11 cellular contexts compared by ENCODE assay signal in the genomic region with DNA sequence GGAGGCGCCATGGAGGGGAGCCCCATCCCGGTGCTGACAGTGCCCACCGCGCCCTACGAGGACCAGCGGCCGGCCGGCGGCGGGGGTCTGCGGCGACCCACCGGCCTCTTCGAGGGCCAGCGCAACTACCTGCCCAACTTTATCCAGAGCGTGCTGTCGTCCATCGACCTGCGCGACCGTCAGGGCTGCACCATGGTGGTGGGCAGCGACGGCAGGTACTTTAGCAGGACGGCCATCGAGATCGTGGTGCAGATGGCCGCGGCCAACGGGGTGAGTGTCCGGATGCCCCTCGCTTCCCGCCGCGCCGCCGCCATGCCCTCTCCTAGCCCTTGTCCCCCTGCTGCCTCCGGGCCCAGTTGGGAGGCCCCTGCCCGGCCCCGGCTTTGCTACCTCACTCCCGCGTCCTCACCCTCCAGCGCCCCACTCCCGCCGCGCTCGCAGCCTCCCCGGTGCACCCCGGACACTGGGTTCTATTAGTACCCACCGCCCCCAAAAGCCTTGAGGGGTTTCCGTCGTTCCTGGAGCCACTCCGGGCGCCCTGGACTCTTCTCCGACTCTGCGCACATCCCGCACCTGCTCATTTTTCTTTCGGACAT. TPM values are rescaled to one million over a fixed set of nuclear protein-coding genes. Genes with fewer than 3 reads are reported as not detected.
DNase-seq lines count a peak whose midpoint lies in the region; ATAC-seq and TF ChIP-seq lines count a peak whose summit lies in the region.
"Not testable (repeated sequence)": the region's sequence is repeated elsewhere in the genome, so short reads cannot be mapped to it uniquely, and the experiment has no call there.
"Had no signal": no experiment of that assay in that cellular context is flagged by ENCODE, and none has a peak within 500 bp of the region (broad histone marks: within the 10 kb centered on the region; RNA-seq: fewer than 3 reads in every experiment).

No MANE protein-coding gene starts in this region.

- H3K9ac ChIP-seq in duodenal mucosa (ENCODE audit: low read depth in 1 of 2, low read length in 2 of 2): not testable (repeated sequence)

- not testable (repeated sequence) for H3K27me3 ChIP-seq in Caco-2 (replicated peaks; ENCODE audit: control insufficient read depth, insufficient read depth, low read length); duodenal mucosa (ENCODE audit: control insufficient read depth in 1 of 2, insufficient read depth in 2 of 2, low read length in 2 of 2); testis

- not testable (repeated sequence) for BruUV-seq in Caco-2 (replicated peaks; lab: Mats Ljungman, UMichigan)

- DNase-seq in Caco-2; activated CD8-positive, alpha-beta T cell treated with anti-CD3 and anti-CD28 coated beads, Interleukin-2, amount 10 ng/mL, durations not matched to agents 7 days and 5 days; testis: not testable (repeated sequence)
- DNase-seq in left ventricle myocardium superior (peak; percentile 43), mesenteric fat pad (ENCODE audit: low spot score) (peak; percentile 87), posterior vena cava (ENCODE audit: low spot score) (peak; percentile 76)

- intact Hi-C loops in Caco-2 (cut with micrococcal nuclease; ENCODE audit: unreplicated experiment); left ventricle myocardium superior (cut with micrococcal nuclease); posterior vena cava (cut with DNase I); testis (cut with DNase I; ENCODE audit: low total_unique reads): not testable (repeated sequence)

- ATAC-seq in HG02981 (IDR thresholded peaks at IDR 0.05; ENCODE audit: unreplicated experiment) (peak; percentile 12), left ventricle myocardium superior (peak; percentile 44)
- ATAC-seq in activated CD8-positive, alpha-beta T cell treated with anti-CD3 and anti-CD28 coated beads, Interleukin-2, amount 10 ng/mL, durations not matched to agents 7 days and 5 days: peak; percentile 19

- H3K36me3 Mint-ChIP-seq in Caco-2 (ENCODE audit: insufficient read depth, unreplicated experiment); activated CD8-positive, alpha-beta T cell treated with anti-CD3 and anti-CD28 coated beads, Interleukin-2, amount 10 ng/mL, durations not matched to agents 7 days and 5 days (ENCODE audit: low read depth): not testable (repeated sequence)

- H3K36me3 ChIP-seq in Caco-2 (ENCODE audit: control insufficient read depth, insufficient read depth, low read length); duodenal mucosa (ENCODE audit: control insufficient read depth in 1 of 2, insufficient read depth in 2 of 2, low read length in 2 of 2); testis (ENCODE audit: low read depth, missing control alignments): not testable (repeated sequence)

- CTCF ChIA-PET in Caco-2 (lab: Charles Lee); activated CD8-positive, alpha-beta T cell treated with anti-CD3 and anti-CD28 coated beads, Interleukin-2, amount 10 ng/mL, durations not matched to agents 7 days and 5 days (lab: Charles Lee): not testable (repeated sequence)

- WGBS in testis, 2 donors: 2% methylated on average over 10 of the region's 57 CpGs; no CpG with 5 or more reads in 1 of the 2 donors

- not testable (repeated sequence) for TF ChIP-seq POLR2A in testis (IDR thresholded peaks at IDR 0.05)

- H3K9me3 Mint-ChIP-seq in Caco-2 (ENCODE audit: unreplicated experiment); activated CD8-positive, alpha-beta T cell treated with anti-CD3 and anti-CD28 coated beads, Interleukin-2, amount 10 ng/mL, durations not matched to agents 7 days and 5 days (ENCODE audit: insufficient read depth): not testable (repeated sequence)

- not testable (repeated sequence) for H3K4me1 Mint-ChIP-seq in Caco-2 (ENCODE audit: low read depth, unreplicated experiment); activated CD8-positive, alpha-beta T cell treated with anti-CD3 and anti-CD28 coated beads, Interleukin-2, amount 10 ng/mL, durations not matched to agents 7 days and 5 days (ENCODE audit: low read depth)

- H3K4me1 ChIP-seq in Caco-2; duodenal mucosa (ENCODE audit: control insufficient read depth in 1 of 2, insufficient read depth in 2 of 2, low read length in 2 of 2); testis: not testable (repeated sequence)

- peak overlapping the region; percentile 67 for H3K4me3 Mint-ChIP-seq in Caco-2 (ENCODE audit: unreplicated experiment)
- not testable (repeated sequence) for H3K4me3 Mint-ChIP-seq in activated CD8-positive, alpha-beta T cell treated with anti-CD3 and anti-CD28 coated beads, Interleukin-2, amount 10 ng/mL, durations not matched to agents 7 days and 5 days

- POLR2A ChIA-PET in Caco-2 (lab: Charles Lee); activated CD8-positive, alpha-beta T cell treated with anti-CD3 and anti-CD28 coated beads, Interleukin-2, amount 10 ng/mL, durations not matched to agents 7 days and 5 days (lab: Charles Lee): not testable (repeated sequence)

- H3K4me3 ChIP-seq in Caco-2 (ENCODE audit: low read depth, low read length): peak overlapping the region; percentile 37
- H3K4me3 ChIP-seq in duodenal mucosa (ENCODE audit: low read depth in 1 of 2, low read length in 2 of 2): peak overlapping the region; percentile 40 to 50
- peak overlapping the region; percentile 66 to 71 for H3K4me3 ChIP-seq in testis

- H3K27me3 Mint-ChIP-seq in Caco-2 (ENCODE audit: insufficient read depth, unreplicated experiment): not testable (repeated sequence)
- peaks cover 19% of the 10 kb centered on the region for H3K27me3 Mint-ChIP-seq in activated CD8-positive, alpha-beta T cell treated with anti-CD3 and anti-CD28 coated beads, Interleukin-2, amount 10 ng/mL, durations not matched to agents 7 days and 5 days (ENCODE audit: low read depth)

- not testable (repeated sequence) for H3K9me3 ChIP-seq in Caco-2; duodenal mucosa (ENCODE audit: control insufficient read depth in 1 of 2, low read length in 2 of 2); testis

- not testable (repeated sequence) for TF ChIP-seq CTCF in Caco-2 (IDR thresholded peaks at IDR 0.05; ENCODE audit: insufficient read depth in 1 of 2, low read depth in 1 of 2, low read length in 1 of 2, severe bottlenecking in 1 of 2, unreplicated experiment in 1 of 2); testis (IDR thresholded peaks at IDR 0.05)

- H3K27ac Mint-ChIP-seq in Caco-2 (ENCODE audit: unreplicated experiment); activated CD8-positive, alpha-beta T cell treated with anti-CD3 and anti-CD28 coated beads, Interleukin-2, amount 10 ng/mL, durations not matched to agents 7 days and 5 days: not testable (repeated sequence)

- not testable (repeated sequence) for H3K27ac ChIP-seq in duodenal mucosa (ENCODE audit: low read depth, low read length)
- peak overlapping the region; percentile 44 to 72 for H3K27ac ChIP-seq in testis

RNA-seq across cellular contexts. Expression of a gene that starts 0.8 kb away (rescaled TPM):
- total RNA-seq in Caco-2 (2022) (4.2 and 6.5 TPM in 2 replicates), left ventricle myocardium superior (150 TPM), mesenteric fat pad (17.6 TPM), posterior vena cava (100 to 1,000 TPM; 226 to 235 TPM), testis (10 to 100 TPM in 1 of 2 donors, 1 to 10 TPM in 1; 9.3 to 10.4 TPM)
- not detected for total RNA-seq in activated CD8-positive, alpha-beta T cell treated with anti-CD3 and anti-CD28 coated beads, Interleukin-2, amount 10 ng/mL, durations not matched to agents 7 days and 5 days
- polyA plus RNA-seq in testis (ENCODE audit: insufficient read depth, low read depth, low replicate concordance): 19.4 TPM
- total RNA-seq: activated CD8-positive, alpha-beta memory T cell treated with anti-CD3 and anti-CD28 coated beads for 36 hours; activated naive CD4-positive, alpha-beta T cell treated with anti-CD3 and anti-CD28 coated beads for 36 hours had no signal

RNA-seq across cellular contexts. Expression of a gene that starts 54.5 kb away (rescaled TPM):
- total RNA-seq in Caco-2 (2022) (0.23 TPM in 1 of 2 replicates, not detected in the other), left ventricle myocardium superior (not detected), mesenteric fat pad (not detected), posterior vena cava (not detected), testis (not detected)
- total RNA-seq in activated CD8-positive, alpha-beta T cell treated with anti-CD3 and anti-CD28 coated beads, Interleukin-2, amount 10 ng/mL, durations not matched to agents 7 days and 5 days: under 1 TPM; 0.13 to 0.29 TPM
- polyA plus RNA-seq in testis (ENCODE audit: insufficient read depth, low read depth, low replicate concordance): 0.18 TPM
- total RNA-seq: activated naive CD4-positive, alpha-beta T cell treated with anti-CD3 and anti-CD28 coated beads for 36 hours; dermis microvascular lymphatic vessel endothelial cell had no signal
